ENCODE assay signal across 8 cellular contexts in genomic region chr5:132961887-132962286, GRCh38. TPM values are rescaled to one million over a fixed set of nuclear protein-coding genes. Genes with fewer than 3 reads are reported as not detected.
DNase-seq lines count a peak whose midpoint lies in the region; ATAC-seq, FAIRE-seq and TF ChIP-seq lines count a peak whose summit lies in the region.

No MANE protein-coding gene starts in this region.

- H3K27ac ChIP-seq in HL-60 (replicated peaks), result peak overlapping the region; percentile 72
- peak overlapping the region; percentile 85 for H3K27ac ChIP-seq in HepG2 (ENCODE audit: extremely low read length, insufficient read depth, low read length)
- peak overlapping the region; percentile 93 to 100 (median 98) for H3K27ac ChIP-seq in tibial nerve

- H3K4me1 ChIP-seq in HepG2 (ENCODE audit: insufficient read depth, low read length) (peaks cover 43% of the 10 kb centered on the region), tibial nerve (peaks cover 0 to 34% (median 25%) of the 10 kb centered on the region in 4 donors)

- H4K20me1 ChIP-seq in HepG2 (ENCODE audit: insufficient read depth, low read length), result peaks cover 48% of the 10 kb centered on the region; the same call in 1 of the 2 replicates

- H3K27me3 ChIP-seq in HL-60 (ENCODE audit: insufficient read depth, poor library complexity, severe bottlenecking), result no peaks in the 10 kb centered on the region
- H3K27me3 ChIP-seq in HepG2 (ENCODE audit: control insufficient read depth in 1 of 2, insufficient read depth in 2 of 2, low read length in 2 of 2), result no peaks in the 10 kb centered on the region; a peak in 1 of 5 replicates
- no peaks in the 10 kb centered on the region for H3K27me3 ChIP-seq in tibial nerve

- no peak overlapping the region for H2AFZ ChIP-seq in HepG2 (ENCODE audit: low read length)

- ATAC-seq in HepG2, result no peak
- no peak for ATAC-seq in HG03469 (IDR thresholded peaks at IDR 0.05; ENCODE audit: unreplicated experiment)

- H3K4me3 ChIP-seq in HL-60 (replicated peaks; ENCODE audit: insufficient read depth, low read length), result peak overlapping the region; percentile 64
- peak overlapping the region; percentile 78 to 86 (median 84) for H3K4me3 ChIP-seq in HepG2 (replicated peaks in 1 of 3; ENCODE audit: insufficient read depth in 1 of 3, low read depth in 2 of 3, low read length in 3 of 3)
- peak overlapping the region; percentile 75 to 99 (median 91) for H3K4me3 ChIP-seq in tibial nerve

- peak overlapping the region; percentile 97 for H3K9ac ChIP-seq in HepG2 (ENCODE audit: insufficient read depth, low read depth, low read length)

- FAIRE-seq in HepG2 (lab: Jason Lieb, UNC), result no peak

- intact Hi-C loops in HepG2 (cut with micrococcal nuclease; ENCODE audit: unreplicated experiment), result loop anchor here (2.0 to 5.0 kb wide), 2 partner anchors 70 to 89 kb away; no protein-coding TSS in a partner anchor

- no peaks in the 10 kb centered on the region for H3K9me3 ChIP-seq in HepG2 (ENCODE audit: low read length)
- H3K9me3 ChIP-seq in tibial nerve, result no peaks in the 10 kb centered on the region

- POLR2A ChIA-PET in HepG2 (lab: Yijun Ruan, JAX), result interaction anchor here (0.7 to 4.3 kb wide), 6 partner anchors 15 to 90 kb away, joined by 3 to 68 read pairs (median 6); partner anchors contain the start of gene HSPA4

- TF ChIP-seq EP300 in HepG2 (IDR thresholded peaks at IDR 0.05; ENCODE audit: low read depth in 2 of 2, low read length in 2 of 2) (no peak), HepG2 (CRISPR knock-in tag; IDR thresholded peaks at IDR 0.05; ENCODE audit: borderline replicate concordance) (no peak), tibial nerve (IDR thresholded peaks at IDR 0.05) (no peak)

- BruUV-seq in HepG2 (replicated peaks; lab: Mats Ljungman, UMichigan), result no TSS peak

- in situ Hi-C loops in ACHN (cut with HindIII; ENCODE audit: low pct_ligation_motif_present, low pct_unique_long_range_greater_than_20kb, low sequenced_read_pairs) (no loop called here), HepG2 (cut with HindIII; ENCODE audit: extremely low pct_ligation_motif_present, low pct_unique_long_range_greater_than_20kb) (loop anchor here (5.0 kb wide), 1 partner anchor 90 kb away; the partner anchor contains the start of gene HSPA4)

- TF ChIP-seq RAD21 in HepG2 (CRISPR knock-in tag; IDR thresholded peaks at IDR 0.05), result no peak

- peaks cover 59% of the 10 kb centered on the region for H3K79me2 ChIP-seq in HepG2 (ENCODE audit: insufficient read depth, low read length)

- H3K4me2 ChIP-seq in HepG2 (ENCODE audit: low read depth, low read length), result peak overlapping the region; percentile 92

- H3K36me3 ChIP-seq in HepG2 (replicated peaks in 1 of 2; ENCODE audit: control insufficient read depth in 1 of 2, insufficient read depth in 2 of 2, low read length in 2 of 2) (0 out of 5 replicates have a peak, but pooled peaks cover 0 to 4% of the 10 kb centered on the region in 2 experiments), tibial nerve (peaks cover 0 to 8% (median 0%) of the 10 kb centered on the region in 3 donors)

- no peak for TF ChIP-seq POLR2A in HepG2 (IDR thresholded peaks at IDR 0.05; ENCODE audit: insufficient read depth in 1 of 2, low read depth in 2 of 2, low read length in 2 of 2)
- TF ChIP-seq POLR2A in tibial nerve (IDR thresholded peaks at IDR 0.05), result no peak

- CTCF ChIA-PET in HepG2 (lab: Yijun Ruan, JAX; ENCODE audit: low intra/inter-chr PET ratio, low total read pairs), result no interaction called here

- DNase-seq in ACHN, result peak; percentile 22
- DNase-seq in HL-60 (ENCODE audit: low read depth in 1 of 2, low spot score in 1 of 2), result no peak
- DNase-seq in astrocyte of the hippocampus (ENCODE audit: low read depth, low spot score), result peak; percentile 69
- DNase-seq in HepG2 (ENCODE audit: low spot score), result no peak
- DNase-seq in tibial nerve (ENCODE audit: low spot score in 2 of 2), result no peak
- DNase-seq in H4 (ENCODE audit: low spot score), result no peak
- DNase-seq in activated CD4-positive, alpha-beta T cell treated with anti-CD3 and anti-CD28 coated beads, Interleukin-2, amount 50 U/mL, for 48 hours, result no peak

- TF ChIP-seq CTCF in HL-60 (IDR thresholded peaks at IDR 0.05; ENCODE audit: insufficient read depth, low read length), result no peak
- no peak for TF ChIP-seq CTCF in HepG2 (CRISPR knock-in tag; IDR thresholded peaks at IDR 0.05)
- TF ChIP-seq CTCF in tibial nerve (IDR thresholded peaks at IDR 0.05), result no peak

- 4% methylated on average over 5 of the region's 5 CpGs for WGBS in HepG2 (ENCODE audit: low lambda C conversion rate)
- 8 to 9% methylated on average over 5 of the region's 5 CpGs for WGBS in tibial nerve, 2 donors

TF ChIP-seq in HepG2, 621 proteins besides CTCF, POLR2A, EP300 and RAD21:
- TF ChIP-seq ZNF546 (CRISPR knock-in tag; conservative IDR thresholded peaks at IDR 0.05) (no peak), KLF6 (CRISPR knock-in tag; IDR thresholded peaks at IDR 0.05) (0 out of 2 replicates have a peak, but pooled peaks have one; percentile 3)

RNA-seq across cellular contexts. Expression of gene AFF4, which starts 1.5 kb away (rescaled TPM):
- total RNA-seq in HepG2 (2016; rRNA removed; fragmentation: Illumina TruSeq; extraction: Trizol) (22.1 and 30.5 TPM in 2 replicates), tibial nerve (10 to 100 TPM; 70.5 to 85.3 (median 73.2) TPM)
- total RNA-seq in HepG2 (2016; cell fraction: cytosol; rRNA removed; fragmentation: Illumina TruSeq; extraction: Trizol; ENCODE audit: low read depth), result 5.8 and 6.3 TPM in 2 replicates
- total RNA-seq in HepG2 (2016; cell fraction: insoluble cytoplasmic fraction; rRNA removed; fragmentation: Illumina TruSeq; extraction: Trizol), result 20.3 and 29.1 TPM in 2 replicates
- total RNA-seq in HepG2 (2016; cell fraction: membrane; rRNA removed; fragmentation: Illumina TruSeq; extraction: Trizol), result 11.4 and 13.2 TPM in 2 replicates
- total RNA-seq in HepG2 (2016; cell fraction: nucleus; rRNA removed; fragmentation: Illumina TruSeq; extraction: Trizol), result 31.6 and 33.9 TPM in 2 replicates
- polyA plus RNA-seq in HepG2 (2011; rRNA removed), result 17.6 and 25.5 TPM in 2 replicates
- polyA plus RNA-seq in HepG2 (2011; cell fraction: cytosol; rRNA removed), result 10.5 and 13.5 TPM in 2 replicates
- polyA plus RNA-seq in HepG2 (2011; cell fraction: nucleus; rRNA removed), result 35.0 and 37.1 TPM in 2 replicates
- polyA plus RNA-seq in HepG2 (2012), result 23.2 and 24.0 TPM in 2 replicates
- polyA plus RNA-seq in HepG2 (2016; cell fraction: cytosol; fragmentation: Illumina TruSeq; extraction: Trizol; ENCODE audit: low read depth), result 0.45 and 0.51 TPM in 2 replicates
- 17.9 and 19.3 TPM in 2 replicates for polyA plus RNA-seq in HepG2 (2016; cell fraction: insoluble cytoplasmic fraction; fragmentation: Illumina TruSeq; extraction: Trizol; ENCODE audit: low read depth)
- polyA plus RNA-seq in HepG2 (2016; cell fraction: membrane; fragmentation: Illumina TruSeq; extraction: Trizol; ENCODE audit: low read depth), result 1.7 and 2.3 TPM in 2 replicates
- polyA plus RNA-seq in HepG2 (2016; cell fraction: nucleus; fragmentation: Illumina TruSeq; extraction: Trizol; ENCODE audit: insufficient read depth, low read depth), result 25.1 and 25.2 TPM in 2 replicates
- 48.3 and 48.6 TPM in 2 replicates for polyA minus RNA-seq in HepG2 (2011; rRNA and poly(A)+ RNA removed; ENCODE audit: low replicate concordance)
- 37.9 and 54.2 TPM in 2 replicates for polyA minus RNA-seq in HepG2 (2011; cell fraction: cytosol; rRNA and poly(A)+ RNA removed)
- 83.2 and 95.5 TPM in 2 replicates for polyA minus RNA-seq in HepG2 (2011; cell fraction: nucleus; rRNA and poly(A)+ RNA removed)
- 19.3 and 31.7 TPM in 2 replicates for total RNA-seq in H4 (2014; rRNA removed; shearing (Covaris generic))

Comparison
In these comparisons a context has a peak if more than half of its experiments do, and no peak if none do; other contexts are left out.
1. DNase-seq: peak in ACHN (single experiment) and astrocyte of the hippocampus (single experiment); none in HL-60 (0 of 2), HepG2 (single experiment), tibial nerve (0 of 2), H4 (single experiment) and activated CD4-positive, alpha-beta T cell treated with anti-CD3 and anti-CD28 coated beads, Interleukin-2, amount 50 U/mL, for 48 hours (0 of 2).
2. Peak in every context shown above with its lines, with median percentiles within 50 percentile points of each other: H3K27ac ChIP-seq and H3K4me3 ChIP-seq.